Comparison of ENCODE assay signal across 12 cellular contexts in the genomic region with DNA sequence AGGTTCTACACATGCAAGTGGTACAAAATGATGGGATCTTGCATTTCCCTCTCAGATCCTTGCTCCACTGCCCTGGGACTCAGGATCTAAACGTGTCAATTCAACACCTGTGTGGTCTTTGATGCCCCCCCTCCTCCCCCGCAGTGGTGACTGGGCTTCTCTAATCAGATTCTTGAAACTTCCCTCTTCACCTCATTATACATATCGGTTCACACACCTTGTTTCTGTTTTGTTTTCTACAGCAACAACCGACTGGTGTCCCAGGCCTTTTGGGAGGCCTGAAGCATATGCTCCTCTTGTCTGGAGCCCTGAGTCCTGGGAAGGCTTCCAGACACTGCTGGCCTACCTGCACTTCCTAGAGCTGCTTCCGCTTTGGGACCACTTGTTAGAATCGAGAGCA. TPM values are rescaled to one million over a fixed set of nuclear protein-coding genes. Genes with fewer than 3 reads are reported as not detected.
DNase-seq lines count a peak whose midpoint lies in the region; ATAC-seq and TF ChIP-seq lines count a peak whose summit lies in the region.
"Had no signal": no experiment of that assay in that cellular context is flagged by ENCODE, and none has a peak within 500 bp of the region (broad histone marks: within the 10 kb centered on the region; RNA-seq: fewer than 3 reads in every experiment).

No MANE protein-coding gene starts in this region.

- in situ Hi-C loops in mammary epithelial cell (cut with MboI; ENCODE audit: low sequenced_read_pairs in 2 of 2): no loop called here

- H3K27ac ChIP-seq in mammary epithelial cell (ENCODE audit: insufficient read depth, low read depth, low read length): no peak overlapping the region
- H3K27ac ChIP-seq: brain microvascular endothelial cell, uterus had no signal

- no peak overlapping the region for H3K4me3 ChIP-seq in mammary epithelial cell (replicated peaks in 1 of 3; ENCODE audit: insufficient read depth in 1 of 3, low read depth in 2 of 3, low read length in 3 of 3)
- H3K4me3 ChIP-seq: uterus had no signal

- dilution Hi-C loops in mammary epithelial cell (cut with HindIII; ENCODE audit: low sequenced_read_pairs): no loop called here

- 70% methylated on average over 6 of the region's 6 CpGs for WGBS in mammary epithelial cell (ENCODE audit: low coverage, missing lambda C conversion rate)

- TF ChIP-seq CTCF in mammary epithelial cell (conservative IDR thresholded peaks at IDR 0.05 in 1 of 2, IDR thresholded peaks at IDR 0.05 in 1 of 2; ENCODE audit: extremely low read depth in 1 of 2, insufficient read depth in 1 of 2, low read depth in 1 of 2, low read length in 2 of 2): no peak

- DNase-seq in left kidney (ENCODE audit: low read depth, low spot score) (peak; percentile 5), NCI-H1092 (lab: John Stamatoyannopoulos, UW) (no peak), GM19240 (ENCODE audit: insufficient read length, low spot score) (no peak), mammary epithelial cell (no peak)
- DNase-seq in activated CD8-positive, alpha-beta memory T cell treated with anti-CD3 and anti-CD28 coated beads, Interleukin-2, amount 50 U/mL, for 4 hours: no peak
- DNase-seq: activated CD4-positive, alpha-beta T cell treated with anti-CD3 and anti-CD28 coated beads for 1 hour; brain microvascular endothelial cell; foreskin melanocyte; uterus had no signal

- intact Hi-C loops in mammary epithelial cell (cut with micrococcal nuclease): no loop called here

- no peaks in the 10 kb centered on the region for H3K79me2 ChIP-seq in mammary epithelial cell (ENCODE audit: insufficient read depth, low read length)

- CTCF ChIA-PET in mammary epithelial cell (lab: Charles Lee; ENCODE audit: low non-redundant PET): no interaction called here

- H2AFZ ChIP-seq in mammary epithelial cell (ENCODE audit: low read depth, low read length): no peak overlapping the region

- H3K27me3 ChIP-seq in mammary epithelial cell (ENCODE audit: insufficient read depth, low read length): no peaks in the 10 kb centered on the region
- H3K27me3 ChIP-seq: brain microvascular endothelial cell, uterus had no signal

- H3K4me2 ChIP-seq in mammary epithelial cell (ENCODE audit: insufficient read depth, low read depth, low read length): no peak overlapping the region

- no peaks in the 10 kb centered on the region for H3K9me3 ChIP-seq in mammary epithelial cell (replicated peaks; ENCODE audit: insufficient read depth, low read length)
- H3K9me3 ChIP-seq: uterus had no signal

- no peaks in the 10 kb centered on the region for H4K20me1 ChIP-seq in mammary epithelial cell (ENCODE audit: insufficient read depth, low read length)

- H3K36me3 ChIP-seq in mammary epithelial cell (ENCODE audit: insufficient read depth, low read length): no peaks in the 10 kb centered on the region
- H3K36me3 ChIP-seq: brain microvascular endothelial cell, uterus had no signal

- H3K9ac ChIP-seq in mammary epithelial cell (ENCODE audit: insufficient read depth, low read length): no peak overlapping the region

- H3K4me1 ChIP-seq in mammary epithelial cell (ENCODE audit: insufficient read depth, low read length): no peaks in the 10 kb centered on the region
- H3K4me1 ChIP-seq: uterus had no signal

- BruUV-seq in mammary epithelial cell (replicated peaks; lab: Mats Ljungman, UMichigan): no TSS peak

- peak; percentile 84 for ATAC-seq in GM18519 (IDR thresholded peaks at IDR 0.05; ENCODE audit: low FRiP score, unreplicated experiment)
- ATAC-seq in GM21526 (IDR thresholded peaks at IDR 0.05; ENCODE audit: low FRiP score, unreplicated experiment): peak; percentile 75
- peak; percentile 66 for ATAC-seq in HG03565 (IDR thresholded peaks at IDR 0.05; ENCODE audit: unreplicated experiment)

RNA-seq across cellular contexts. Expression of gene SAMD3, which starts 20.0 kb away (rescaled TPM):
- total RNA-seq in mammary epithelial cell: not detected
- 0.29 TPM for polyA plus RNA-seq in mammary epithelial cell
- not detected for polyA minus RNA-seq in mammary epithelial cell
